Comparison of ENCODE assay signal across 23 cellular contexts in genomic region chr9:80085668-80086067, GRCh38.
"Had no signal": no experiment of that assay in that cellular context is flagged by ENCODE, and none has a peak within 500 bp of the region (broad histone marks: within the 10 kb centered on the region; RNA-seq: fewer than 3 reads in every experiment).

No MANE protein-coding gene starts in this region.

- ATAC-seq: heart right ventricle; left ventricle myocardium superior; mucosa of descending colon; right cardiac atrium; stimulated activated effector memory CD8-positive, alpha-beta T cell treated with anti-CD3 and anti-CD28 coated beads, Interleukin-12 subunit alpha, Interleukin-12 subunit beta, amount 100 ng/mL, for 72 hours had no signal

- H3K9me3 ChIP-seq: adrenal gland, breast epithelium, esophagus muscularis mucosa, mucosa of descending colon, prostate gland had no signal

- H3K27ac ChIP-seq: adrenal gland, breast epithelium, esophagus muscularis mucosa, heart right ventricle, prostate gland, skin epidermis, tibial artery had no signal

- H3K36me3 ChIP-seq: adrenal gland, breast epithelium, esophagus muscularis mucosa, heart right ventricle, prostate gland, tibial artery had no signal

- H3K4me1 Mint-ChIP-seq: stimulated activated effector memory CD8-positive, alpha-beta T cell treated with anti-CD3 and anti-CD28 coated beads, Interleukin-12 subunit alpha, Interleukin-12 subunit beta, amount 100 ng/mL, for 72 hours had no signal

- H3K4me3 Mint-ChIP-seq: stimulated activated effector memory CD8-positive, alpha-beta T cell treated with anti-CD3 and anti-CD28 coated beads, Interleukin-12 subunit alpha, Interleukin-12 subunit beta, amount 100 ng/mL, for 72 hours had no signal

- H3K27me3 ChIP-seq: adrenal gland, breast epithelium, esophagus muscularis mucosa, tibial artery had no signal

- H3K27ac Mint-ChIP-seq: stimulated activated effector memory CD8-positive, alpha-beta T cell treated with anti-CD3 and anti-CD28 coated beads, Interleukin-12 subunit alpha, Interleukin-12 subunit beta, amount 100 ng/mL, for 72 hours had no signal

- H3K4me3 ChIP-seq: adrenal gland, breast epithelium, esophagus muscularis mucosa, heart right ventricle, mucosa of descending colon, prostate gland, skin epidermis, tibial artery had no signal

- H3K27me3 Mint-ChIP-seq: naive B cell had no signal

- H3K9me3 Mint-ChIP-seq: stimulated activated effector memory CD8-positive, alpha-beta T cell treated with anti-CD3 and anti-CD28 coated beads, Interleukin-12 subunit alpha, Interleukin-12 subunit beta, amount 100 ng/mL, for 72 hours had no signal

- DNase-seq: activated CD4-positive, alpha-beta T cell treated with anti-CD3 and anti-CD28 coated beads, Interleukin-2, amount 50 U/mL, for 1 hour; activated CD4-positive, CD25-positive, alpha-beta regulatory T cell; activated naive CD4-positive, alpha-beta T cell treated with Interleukin-2 at 50 U/mL for 16 hours; adrenal gland; cerebellar nuclear complex; effector CD8-positive, alpha-beta T cell; heart right ventricle; left ventricle myocardium superior; mesenchymal stem cell; mucosa of descending colon; naive B cell; right cardiac atrium; stimulated activated CD4-positive, alpha-beta T cell treated with anti-CD3 and anti-CD28 coated beads, Interleukin-15, amount 100 ng/mL, for 24 hours; stimulated activated CD4-positive, alpha-beta T cell treated with anti-CD3 and anti-CD28 coated beads, Interleukin-4, amount 100 ng/mL, for 1 hour; substantia nigra; SW 1271; T-helper 2 cell; tibial artery had no signal

- H3K4me1 ChIP-seq: adrenal gland, breast epithelium, esophagus muscularis mucosa, heart right ventricle, prostate gland, tibial artery had no signal

- H3K36me3 Mint-ChIP-seq: naive B cell; stimulated activated effector memory CD8-positive, alpha-beta T cell treated with anti-CD3 and anti-CD28 coated beads, Interleukin-12 subunit alpha, Interleukin-12 subunit beta, amount 100 ng/mL, for 72 hours had no signal
